In the genomic region with DNA sequence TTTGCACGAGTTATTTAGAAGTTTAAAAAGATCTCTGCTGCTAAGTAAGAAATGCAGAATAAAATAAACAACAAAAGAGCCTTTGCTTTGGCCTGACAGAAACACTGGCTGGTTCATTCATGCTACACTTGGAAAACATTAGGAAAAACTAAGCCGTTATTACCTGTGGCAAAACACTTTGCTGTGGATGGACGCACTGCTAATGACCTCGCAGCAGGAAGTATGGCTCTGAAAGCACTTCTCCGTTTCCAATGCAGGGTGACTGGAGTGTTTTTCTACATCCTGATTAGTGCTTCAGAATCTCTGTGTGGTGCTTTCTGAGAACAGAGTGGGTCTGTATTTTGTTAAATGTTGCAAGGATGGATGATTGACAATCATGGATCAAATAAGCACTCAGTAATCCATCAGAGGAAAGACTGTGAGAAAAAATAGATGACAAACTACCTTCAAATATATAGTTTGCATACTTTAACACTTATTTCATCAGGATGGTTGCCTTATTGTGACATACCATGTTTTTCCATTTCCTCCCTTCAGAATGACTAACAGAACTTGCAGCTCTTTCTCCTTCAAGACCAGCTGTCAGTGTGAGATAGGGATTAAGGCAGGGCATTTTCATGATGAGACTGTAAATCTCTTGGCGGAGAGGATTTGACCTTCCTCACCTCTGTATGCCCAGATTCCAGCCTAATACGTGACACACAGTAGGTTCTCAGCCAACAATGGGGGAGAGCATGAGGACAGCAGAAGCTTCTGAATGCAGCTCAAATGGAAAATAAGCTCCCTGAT, we compare ENCODE assay signal across 17 cellular contexts. TPM values are rescaled to one million over a fixed set of nuclear protein-coding genes. Genes with fewer than 3 reads are reported as not detected.
A peak's percentile ranks its signal among the peaks of the same experiment; 100 is the strongest.
DNase-seq lines count a peak whose midpoint lies in the region; ATAC-seq and TF ChIP-seq lines count a peak whose summit lies in the region.
"Had no signal": no experiment of that assay in that cellular context is flagged by ENCODE, and none has a peak within 500 bp of the region (broad histone marks: within the 10 kb centered on the region; RNA-seq: fewer than 3 reads in every experiment).

No MANE protein-coding gene starts in this region.

- no peaks in the 10 kb centered on the region for H3K27me3 ChIP-seq in breast epithelium
- H3K27me3 ChIP-seq: neural progenitor cell had no signal

- TF ChIP-seq CTCF in breast epithelium (IDR thresholded peaks at IDR 0.05) = no peak

- H3K9me3 ChIP-seq in breast epithelium = no peaks in the 10 kb centered on the region

- no peak overlapping the region for H3K27ac ChIP-seq in breast epithelium
- H3K27ac ChIP-seq: neural progenitor cell had no signal

- H3K36me3 ChIP-seq in breast epithelium = no peaks in the 10 kb centered on the region
- H3K36me3 ChIP-seq: neural progenitor cell had no signal

- ATAC-seq in HG02884 (IDR thresholded peaks at IDR 0.05; ENCODE audit: unreplicated experiment) = no peak
- ATAC-seq: activated T-helper 17 cell treated with anti-CD3 and anti-CD28 coated beads, Interleukin-2, amount 50 U/mL, for 72 hours had no signal

- H3K4me1 ChIP-seq in breast epithelium = no peaks in the 10 kb centered on the region
- H3K4me1 ChIP-seq: neural progenitor cell had no signal

- DNase-seq in ELR (ENCODE audit: low read depth) (peak; percentile 3), NCI-H1417 treated with DMSO at 0.1 percent for 48 hours (lab: John Stamatoyannopoulos, UW) (peak; percentile 90), RKO (ENCODE audit: low spot score) (peak; percentile 21), left kidney (ENCODE audit: low read depth, low spot score) (peak; percentile 45), hypothalamus (lab: John Stamatoyannopoulos, UW) (no peak), breast epithelium (ENCODE audit: low spot score in 2 of 2) (no peak)
- no peak for DNase-seq in activated CD4-positive, alpha-beta T cell treated with anti-CD3 and anti-CD28 coated beads for 4 hours
- DNase-seq: activated CD4-positive, alpha-beta memory T cell treated with anti-CD3 and anti-CD28 coated beads, Interleukin-2, amount 10 ng/mL, durations not matched to agents 7 days and 5 days; anterior cingulate cortex; NCI-H524 treated with DMSO at 0.1 percent for 48 hours; Right ventricle myocardium superior had no signal

- no peak for TF ChIP-seq POLR2A in breast epithelium (IDR thresholded peaks at IDR 0.05)

- H3K4me3 ChIP-seq in breast epithelium = no peak overlapping the region
- H3K4me3 ChIP-seq: lung, neural progenitor cell had no signal

- intact Hi-C loops in breast epithelium (cut with DNase I; ENCODE audit: low total_unique reads) = no loop called here

RNA-seq across cellular contexts. Expression of gene LINC00305, which starts 38.0 kb away (rescaled TPM):
- not detected for total RNA-seq in breast epithelium
- total RNA-seq: activated CD4-positive, alpha-beta memory T cell treated with anti-CD3 and anti-CD28 coated beads, Interleukin-2, amount 10 ng/mL, durations not matched to agents 7 days and 5 days; activated T-helper 17 cell treated with anti-CD3 and anti-CD28 coated beads, Interleukin-2, amount 50 U/mL, for 72 hours; G401; H4; lung; Right ventricle myocardium superior had no signal

Comparison
In these comparisons a context has a peak if more than half of its experiments do, and no peak if none do; other contexts are left out.
1. DNase-seq: peak in ELR (single experiment), NCI-H1417 treated with DMSO at 0.1 percent for 48 hours (single experiment), RKO (single experiment) and left kidney (single experiment); none in hypothalamus (0 of 51), activated CD4-positive, alpha-beta T cell treated with anti-CD3 and anti-CD28 coated beads for 4 hours (0 of 2) and breast epithelium (0 of 2).